15 cellular contexts compared by ENCODE assay signal in the genomic region with DNA sequence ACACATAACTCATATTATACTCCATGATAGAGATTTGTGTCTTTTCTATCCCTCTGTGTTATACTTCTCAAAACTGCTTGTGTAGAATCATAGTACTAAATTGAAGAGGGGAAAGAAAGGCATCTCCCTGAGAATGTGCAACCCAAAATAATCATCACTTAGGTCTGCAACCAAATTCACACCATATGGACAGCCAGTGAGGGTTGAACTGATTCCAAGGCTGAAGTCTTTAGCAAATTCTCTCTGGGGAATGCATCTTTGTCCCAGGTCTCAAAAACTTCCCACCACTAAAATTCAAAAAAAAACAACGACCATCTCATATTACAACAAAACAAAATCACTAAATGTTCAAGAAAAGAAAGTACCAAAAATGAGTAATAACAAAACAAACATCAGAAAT.
"Had no signal": no experiment of that assay in that cellular context is flagged by ENCODE, and none has a peak within 500 bp of the region (broad histone marks: within the 10 kb centered on the region; RNA-seq: fewer than 3 reads in every experiment).

No MANE protein-coding gene starts in this region.

- H3K4me3 ChIP-seq: cardiac muscle cell, tibial artery had no signal

- H3K27ac Mint-ChIP-seq: activated naive CD4-positive, alpha-beta T cell treated with anti-CD3 and anti-CD28 coated beads, Interleukin-2, amount 50 U/mL, for 72 hours; immature natural killer cell; naive B cell; progenitor cell of endocrine pancreas had no signal

- H3K4me3 Mint-ChIP-seq: immature natural killer cell, naive B cell, neural crest cell had no signal

- H3K27me3 Mint-ChIP-seq: naive B cell, progenitor cell of endocrine pancreas had no signal

- H3K9me3 Mint-ChIP-seq: activated naive CD4-positive, alpha-beta T cell treated with anti-CD3 and anti-CD28 coated beads, Interleukin-2, amount 50 U/mL, for 72 hours; immature natural killer cell; neural crest cell had no signal

- ATAC-seq: left ventricle myocardium superior; stimulated activated naive CD8-positive, alpha-beta T cell treated with anti-CD3 and anti-CD28 coated beads, Interleukin-15, Interleukin-2, amounts not matched to agents 100 U/mL and 50 U/mL, for 24 hours had no signal

- DNase-seq: activated CD4-positive, alpha-beta T cell treated with anti-CD3 and anti-CD28 coated beads for 1 hour; activated gamma-delta T cell; head of caudate nucleus; immature natural killer cell; left ventricle myocardium superior; naive B cell; stimulated activated naive CD8-positive, alpha-beta T cell treated with anti-CD3 and anti-CD28 coated beads, Interleukin-15, Interleukin-2, amounts not matched to agents 100 U/mL and 50 U/mL, for 24 hours; substantia nigra; SW 1271; tibial artery; WERI-Rb-1 had no signal

- H3K27ac ChIP-seq: cardiac muscle cell, tibial artery, WERI-Rb-1 had no signal

- H3K27me3 ChIP-seq: cardiac muscle cell, tibial artery had no signal
